In genomic region chr20:38216736-38217595, GRCh38 we compare ENCODE assay signal across 1 cellular context.
TF ChIP-seq lines count a peak whose summit lies in the region.

No MANE protein-coding gene starts in this region.

TF ChIP-seq in HEK293, 187 proteins besides CTCF, POLR2A, EP300 and RAD21 (continued from another document):
- 0 out of 2 replicates have a peak, but pooled peaks have one; percentile 30 for TF ChIP-seq REST (tag by site-specific recombination; IDR thresholded peaks at IDR 0.05)
